ENCODE assay signal across 3 cellular contexts in genomic region chr16:70135796-70136195, GRCh38. TPM values are rescaled to one million over a fixed set of nuclear protein-coding genes. Genes with fewer than 3 reads are reported as not detected.
"Had no signal": no experiment of that assay in that cellular context is flagged by ENCODE, and none has a peak within 500 bp of the region (broad histone marks: within the 10 kb centered on the region; RNA-seq: fewer than 3 reads in every experiment).

No MANE protein-coding gene starts in this region.

RNA-seq across cellular contexts. Expression of gene CLEC18C, which starts 37.8 kb away (rescaled TPM):
- total RNA-seq: ascending aorta, bronchial epithelial cell, chondrocyte had no signal
